In genomic region chr2:105038383-105039061, GRCh38 we compare ENCODE assay signal across 8 cellular contexts. TPM values are rescaled to one million over a fixed set of nuclear protein-coding genes. Genes with fewer than 3 reads are reported as not detected.
DNase-seq lines count a peak whose midpoint lies in the region; ATAC-seq and TF ChIP-seq lines count a peak whose summit lies in the region.

No MANE protein-coding gene starts in this region.

- H3K4me2 ChIP-seq in hepatocyte: peak overlapping the region; percentile 85

- 8% methylated on average over 17 of the region's 17 CpGs for WGBS in hepatocyte (ENCODE audit: low lambda C conversion rate, missing lambda C conversion rate)

- no peaks in the 10 kb centered on the region for H3K27me3 Mint-ChIP-seq in activated T-helper 2 cell treated with anti-CD3 and anti-CD28 coated beads, Interferon-gamma antibody, Interleukin-2, Interleukin-4, amounts not matched to agents 10 μg/mL and 5 μg/mL and 100 μg/mL, durations not matched to agents 14 hours and 24 hours and 36 hours (ENCODE audit: low read depth)

- TF ChIP-seq CTCF in GM12875 (IDR thresholded peaks at IDR 0.05; ENCODE audit: borderline replicate concordance, insufficient read depth, low read depth, low read length) (no peak), hepatocyte (IDR thresholded peaks at IDR 0.05; ENCODE audit: poor library complexity) (no peak)

- H3K9me3 ChIP-seq in hepatocyte (ENCODE audit: low read depth): no peaks in the 10 kb centered on the region

- H4K20me1 ChIP-seq in hepatocyte (ENCODE audit: insufficient read depth, poor library complexity, severe bottlenecking): peaks cover 4% of the 10 kb centered on the region

- peak overlapping the region; percentile 95 for H3K27ac ChIP-seq in hepatocyte

- H3K9me2 ChIP-seq in hepatocyte (replicated peaks; ENCODE audit: insufficient read depth): no peaks in the 10 kb centered on the region

- intact Hi-C loops in activated T-helper 2 cell treated with anti-CD3 and anti-CD28 coated beads, Interferon-gamma antibody, Interleukin-2, Interleukin-4, amounts not matched to agents 10 μg/mL and 5 μg/mL and 100 μg/mL, durations not matched to agents 14 hours and 24 hours and 36 hours (cut with micrococcal nuclease): loop anchor here (2.0 kb wide), 1 partner anchor 34 kb away; no protein-coding TSS in a partner anchor

- H3K79me2 ChIP-seq in hepatocyte: peaks cover 47% of the 10 kb centered on the region

- ATAC-seq in HG03565 (IDR thresholded peaks at IDR 0.05; ENCODE audit: unreplicated experiment): peak; percentile 6

- H3K9me3 Mint-ChIP-seq in activated T-helper 2 cell treated with anti-CD3 and anti-CD28 coated beads, Interferon-gamma antibody, Interleukin-2, Interleukin-4, amounts not matched to agents 10 μg/mL and 5 μg/mL and 100 μg/mL, durations not matched to agents 14 hours and 24 hours and 36 hours: no peaks in the 10 kb centered on the region

- peak overlapping the region; percentile 79 for H3K27ac Mint-ChIP-seq in activated T-helper 2 cell treated with anti-CD3 and anti-CD28 coated beads, Interferon-gamma antibody, Interleukin-2, Interleukin-4, amounts not matched to agents 10 μg/mL and 5 μg/mL and 100 μg/mL, durations not matched to agents 14 hours and 24 hours and 36 hours

- H3K36me3 Mint-ChIP-seq in activated T-helper 2 cell treated with anti-CD3 and anti-CD28 coated beads, Interferon-gamma antibody, Interleukin-2, Interleukin-4, amounts not matched to agents 10 μg/mL and 5 μg/mL and 100 μg/mL, durations not matched to agents 14 hours and 24 hours and 36 hours (ENCODE audit: low read depth): peaks cover 3% of the 10 kb centered on the region

- peak overlapping the region; percentile 94 for H3K4me3 Mint-ChIP-seq in activated T-helper 2 cell treated with anti-CD3 and anti-CD28 coated beads, Interferon-gamma antibody, Interleukin-2, Interleukin-4, amounts not matched to agents 10 μg/mL and 5 μg/mL and 100 μg/mL, durations not matched to agents 14 hours and 24 hours and 36 hours (ENCODE audit: low read depth)

- peak overlapping the region; percentile 53 for H3K4me3 ChIP-seq in GM12875 (ENCODE audit: low read depth, low read length)
- H3K4me3 ChIP-seq in hepatocyte: peak overlapping the region; percentile 71
- peak overlapping the region; percentile 91 for H3K4me3 ChIP-seq in skeletal muscle cell (ENCODE audit: low read depth, low read length)

- peak overlapping the region; percentile 94 for H2AFZ ChIP-seq in hepatocyte

- no peaks in the 10 kb centered on the region for H3K36me3 ChIP-seq in hepatocyte (replicated peaks; ENCODE audit: insufficient read depth, low read depth)

- H3K4me1 Mint-ChIP-seq in activated T-helper 2 cell treated with anti-CD3 and anti-CD28 coated beads, Interferon-gamma antibody, Interleukin-2, Interleukin-4, amounts not matched to agents 10 μg/mL and 5 μg/mL and 100 μg/mL, durations not matched to agents 14 hours and 24 hours and 36 hours (ENCODE audit: low read depth): peaks cover 23% of the 10 kb centered on the region

- no peak for DNase-seq in activated T-helper 2 cell treated with anti-CD3 and anti-CD28 coated beads, Interferon-gamma antibody, Interleukin-2, Interleukin-4, amounts not matched to agents 10 μg/mL and 5 μg/mL and 100 μg/mL, durations not matched to agents 14 hours and 24 hours and 36 hours (ENCODE audit: low spot score)
- DNase-seq in hepatocyte (ENCODE audit: low spot score): no peak
- no peak for DNase-seq in skeletal muscle cell (ENCODE audit: low read depth)
- DNase-seq in NCI-H187 treated with DMSO at 0.1 percent for 48 hours (lab: John Stamatoyannopoulos, UW): no peak
- DNase-seq in NCI-H1048 (lab: John Stamatoyannopoulos, UW): no peak
- no peak for DNase-seq in NK-92 (lab: John Stamatoyannopoulos, UW; ENCODE audit: unreplicated experiment)

- H3K4me1 ChIP-seq in hepatocyte (ENCODE audit: insufficient read depth): peaks cover 6% of the 10 kb centered on the region

- H3K27me3 ChIP-seq in hepatocyte: no peaks in the 10 kb centered on the region

RNA-seq across cellular contexts. Expression of gene MRPS9, which starts 0.7 kb away (rescaled TPM):
- total RNA-seq in activated T-helper 2 cell treated with anti-CD3 and anti-CD28 coated beads, Interferon-gamma antibody, Interleukin-2, Interleukin-4, amounts not matched to agents 10 μg/mL and 5 μg/mL and 100 μg/mL, durations not matched to agents 14 hours and 24 hours and 36 hours: 28.8 and 31.9 TPM in 2 replicates
- 30.8 and 31.9 TPM in 2 replicates for total RNA-seq in hepatocyte
- 35.0 and 36.1 TPM in 2 replicates for polyA plus RNA-seq in hepatocyte
